ENCODE assay signal across 9 cellular contexts in the genomic region with DNA sequence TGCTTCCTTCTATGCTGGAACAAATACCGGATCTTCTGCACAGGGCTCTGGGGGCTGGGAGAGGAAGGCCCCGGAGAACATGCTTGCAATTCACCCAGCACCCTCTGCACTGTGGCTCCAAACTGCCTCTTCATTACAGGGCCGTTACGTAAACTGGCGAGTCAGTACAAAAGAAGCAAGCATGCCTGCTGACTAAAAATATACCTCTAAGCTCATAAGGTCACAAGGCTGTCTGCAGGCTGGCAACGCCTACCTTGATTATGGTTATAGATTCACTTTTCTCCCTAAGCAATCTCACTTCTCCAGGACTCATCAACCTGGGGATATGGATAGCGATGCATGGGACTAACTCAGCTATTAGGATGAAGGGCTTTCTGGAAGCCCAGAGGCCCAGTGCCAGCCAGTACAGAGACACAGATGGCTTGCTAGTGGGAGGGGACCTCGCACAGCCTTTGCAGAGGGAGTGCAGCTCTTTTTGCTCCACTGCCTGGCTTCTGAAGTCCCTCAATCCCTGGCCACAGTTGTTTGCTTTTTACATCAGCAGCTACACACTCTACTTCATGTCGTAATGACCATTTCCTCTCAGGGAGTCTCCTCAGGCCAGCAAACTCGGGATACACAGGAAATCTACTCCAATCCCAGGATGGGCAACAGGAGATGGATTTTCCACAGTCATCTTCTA.
DNase-seq lines count a peak whose midpoint lies in the region; ATAC-seq and TF ChIP-seq lines count a peak whose summit lies in the region.
"Had no signal": no experiment of that assay in that cellular context is flagged by ENCODE, and none has a peak within 500 bp of the region (broad histone marks: within the 10 kb centered on the region; RNA-seq: fewer than 3 reads in every experiment).

No MANE protein-coding gene starts in this region.

- H3K27ac ChIP-seq in vagina = peak overlapping the region; percentile 83

- no peaks in the 10 kb centered on the region for H3K27me3 ChIP-seq in vagina

- no peak for TF ChIP-seq CTCF in GM10248 (IDR thresholded peaks at IDR 0.05; ENCODE audit: control extremely low read depth, extremely low read depth, low read depth, missing control alignments)
- no peak for TF ChIP-seq CTCF in vagina (IDR thresholded peaks at IDR 0.05)

- no peak for TF ChIP-seq POLR2A in vagina (IDR thresholded peaks at IDR 0.05)

- intact Hi-C loops in vagina (cut with DNase I) = no loop called here

- H3K36me3 ChIP-seq in vagina = no peaks in the 10 kb centered on the region

- ATAC-seq in HG03196 (IDR thresholded peaks at IDR 0.05; ENCODE audit: unreplicated experiment) = peak; percentile 49

- peak; percentile 52 for DNase-seq in GM10248 (ENCODE audit: extremely low spot score)
- peak; percentile 93 for DNase-seq in SKM-1 treated with dmso at 0.1 percent for 144 hours (lab: John Stamatoyannopoulos, UW; ENCODE audit: unreplicated experiment)
- DNase-seq in dermis blood vessel endothelial cell = peak; percentile 81
- DNase-seq in middle frontal gyrus (ENCODE audit: extremely low spot score, low spot score) = peak; percentile 46
- no peak for DNase-seq in vagina (ENCODE audit: extremely low spot score in 2 of 2)
- no peak for DNase-seq in NCI-H526 treated with DMSO at 0.1 percent for 48 hours (lab: John Stamatoyannopoulos, UW)
- DNase-seq in OCI-M2 (lab: John Stamatoyannopoulos, UW; ENCODE audit: unreplicated experiment) = no peak
- DNase-seq: naive B cell had no signal

- H3K4me3 ChIP-seq in vagina = no peak overlapping the region

- POLR2A ChIA-PET in GM10248 (lab: Yijun Ruan, JAX) = no interaction called here

- H3K4me1 ChIP-seq in vagina = peaks cover 64% of the 10 kb centered on the region

- CTCF ChIA-PET in GM10248 (lab: Yijun Ruan, JAX) = interaction anchor here (0.9 to 1.7 kb wide), 6 partner anchors 13 to 129 kb away, joined by 3 to 4 read pairs (median 3); no protein-coding TSS in a partner anchor

- H3K9me3 ChIP-seq in vagina = no peaks in the 10 kb centered on the region

Comparison
In these comparisons a context has a peak if more than half of its experiments do, and no peak if none do; other contexts are left out.
1. DNase-seq: peak in GM10248 (single experiment), SKM-1 treated with dmso at 0.1 percent for 144 hours (single experiment), dermis blood vessel endothelial cell (single experiment) and middle frontal gyrus (single experiment); none in vagina (0 of 2), NCI-H526 treated with DMSO at 0.1 percent for 48 hours (single experiment) and OCI-M2 (single experiment).